ENCODE assay signal across 33 cellular contexts in the genomic region with DNA sequence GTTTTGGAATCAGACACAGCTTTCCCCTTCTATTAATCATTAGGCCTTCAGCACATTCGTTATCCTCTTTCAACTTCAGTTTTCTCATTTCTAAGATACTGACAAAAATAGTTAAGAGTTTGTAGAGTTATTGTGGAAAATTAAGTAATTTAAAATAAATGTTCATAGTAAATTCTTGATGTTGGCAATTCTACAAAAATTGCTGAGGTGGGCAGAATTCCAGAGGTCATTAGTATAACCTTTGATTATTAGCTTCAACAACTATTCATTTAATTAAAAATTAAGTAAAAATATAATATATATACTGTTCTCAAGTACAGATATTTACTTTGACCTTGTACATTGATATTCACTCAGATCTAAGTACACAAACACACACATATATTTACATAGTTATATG. TPM values are rescaled to one million over a fixed set of nuclear protein-coding genes. Genes with fewer than 3 reads are reported as not detected.
"Had no signal": no experiment of that assay in that cellular context is flagged by ENCODE, and none has a peak within 500 bp of the region (broad histone marks: within the 10 kb centered on the region; RNA-seq: fewer than 3 reads in every experiment).

No MANE protein-coding gene starts in this region.

- H3K4me1 ChIP-seq: parathyroid adenoma, psoas muscle, spleen, testis, transverse colon, upper lobe of right lung, uterus had no signal

- H3K4me2 ChIP-seq: smooth muscle cell had no signal

- H3K27me3 Mint-ChIP-seq: naive thymus-derived CD8-positive, alpha-beta T cell; natural killer cell treated with Interleukin-12 subunit alpha and Interleukin-12 subunit beta and Interleukin-15 and Interleukin-18, amount 100 ng/mL, for 72 hours; progenitor cell of endocrine pancreas; stimulated activated memory B cell treated with anti-CD40 and anti-IgM and Interleukin-4, amounts not matched to agents 10 μg/mL and 1 μg/mL and 100 μg/mL, for 72 hours; stimulated activated naive CD8-positive, alpha-beta T cell treated with anti-CD3 and anti-CD28 coated beads, Interleukin-15, amount 100 ng/mL, for 72 hours; type B pancreatic cell had no signal

- H3K27ac Mint-ChIP-seq: naive thymus-derived CD8-positive, alpha-beta T cell; natural killer cell treated with Interleukin-12 subunit alpha and Interleukin-12 subunit beta and Interleukin-15 and Interleukin-18, amount 100 ng/mL, for 72 hours; nephron progenitor cell; progenitor cell of endocrine pancreas; stimulated activated memory B cell treated with anti-CD40 and anti-IgM and Interleukin-4, amounts not matched to agents 10 μg/mL and 1 μg/mL and 100 μg/mL, for 72 hours; stimulated activated naive CD8-positive, alpha-beta T cell treated with anti-CD3 and anti-CD28 coated beads, Interleukin-15, amount 100 ng/mL, for 72 hours had no signal

- H3K4me3 Mint-ChIP-seq: naive thymus-derived CD8-positive, alpha-beta T cell; natural killer cell treated with Interleukin-12 subunit alpha and Interleukin-12 subunit beta and Interleukin-15 and Interleukin-18, amount 100 ng/mL, for 72 hours; nephron progenitor cell; neural crest cell; stimulated activated memory B cell treated with anti-CD40 and anti-IgM and Interleukin-4, amounts not matched to agents 10 μg/mL and 1 μg/mL and 100 μg/mL, for 72 hours; stimulated activated naive CD8-positive, alpha-beta T cell treated with anti-CD3 and anti-CD28 coated beads, Interleukin-15, amount 100 ng/mL, for 72 hours had no signal

- ATAC-seq: naive thymus-derived CD8-positive, alpha-beta T cell; natural killer cell treated with Interleukin-12 subunit alpha and Interleukin-12 subunit beta and Interleukin-15 and Interleukin-18, amount 100 ng/mL, for 72 hours; psoas muscle; right cardiac atrium; sciatic nerve; stimulated activated memory B cell treated with anti-CD40 and anti-IgM and Interleukin-4, amounts not matched to agents 10 μg/mL and 1 μg/mL and 100 μg/mL, for 72 hours; stimulated activated naive CD8-positive, alpha-beta T cell treated with anti-CD3 and anti-CD28 coated beads, Interleukin-15, amount 100 ng/mL, for 72 hours; stimulated activated naive CD8-positive, alpha-beta T cell treated with anti-CD3 and anti-CD28 coated beads, Interleukin-15, Interleukin-2, amounts not matched to agents 100 U/mL and 50 U/mL, for 24 hours; upper lobe of right lung had no signal

- H2AFZ ChIP-seq: parathyroid adenoma had no signal

- H3K36me3 ChIP-seq: neutrophil, ovary, spleen, suprapubic skin, tibial artery, transverse colon, upper lobe of right lung, uterus had no signal

- DNase-seq: naive thymus-derived CD8-positive, alpha-beta T cell; nephron progenitor cell; nucleus accumbens; ovary; posterior cingulate gyrus; psoas muscle; right cardiac atrium; spleen; stimulated activated CD4-positive, alpha-beta T cell treated with anti-CD3 and anti-CD28 coated beads, Interleukin-12 subunit alpha, Interleukin-12 subunit beta, amount 100 ng/mL, for 4 hours; stimulated activated CD4-positive, alpha-beta T cell treated with anti-CD3 and anti-CD28 coated beads, Interleukin-1b, Interleukin-23, amount 100 ng/mL, for 48 hours; stimulated activated CD4-positive, alpha-beta T cell treated with anti-CD3 and anti-CD28 coated beads, Interleukin-4, amount 100 ng/mL, for 1 hour; stimulated activated CD4-positive, alpha-beta T cell treated with anti-CD3 and anti-CD28 coated beads, Interleukin-4, amount 100 ng/mL, for 4 hours; stimulated activated CD8-positive, alpha-beta memory T cell treated with anti-CD3 and anti-CD28 coated beads, Interleukin-4, amount 100 ng/mL, for 48 hours; stimulated activated naive CD4-positive, alpha-beta T cell; stimulated activated naive CD8-positive, alpha-beta T cell treated with anti-CD3 and anti-CD28 coated beads, Interleukin-15, amount 100 ng/mL, for 72 hours; stimulated activated naive CD8-positive, alpha-beta T cell treated with anti-CD3 and anti-CD28 coated beads, Interleukin-15, Interleukin-2, amounts not matched to agents 100 U/mL and 50 U/mL, for 24 hours; substantia nigra; testis; tibial artery; transverse colon; upper lobe of right lung; uterus had no signal

- H3K36me3 Mint-ChIP-seq: naive thymus-derived CD8-positive, alpha-beta T cell; natural killer cell treated with Interleukin-12 subunit alpha and Interleukin-12 subunit beta and Interleukin-15 and Interleukin-18, amount 100 ng/mL, for 72 hours; stimulated activated memory B cell treated with anti-CD40 and anti-IgM and Interleukin-4, amounts not matched to agents 10 μg/mL and 1 μg/mL and 100 μg/mL, for 72 hours; type B pancreatic cell had no signal

- H3K9ac ChIP-seq: parathyroid adenoma had no signal

- H3K79me2 ChIP-seq: parathyroid adenoma had no signal

- H3K9me3 ChIP-seq: neutrophil, ovary, psoas muscle, suprapubic skin, testis, tibial artery, transverse colon, upper lobe of right lung, uterus had no signal

- H3K9me3 Mint-ChIP-seq: nephron progenitor cell; neural crest cell; stimulated activated naive CD8-positive, alpha-beta T cell treated with anti-CD3 and anti-CD28 coated beads, Interleukin-15, amount 100 ng/mL, for 72 hours; type B pancreatic cell had no signal

- H3K27ac ChIP-seq: neutrophil, ovary, parathyroid adenoma, psoas muscle, spleen, suprapubic skin, testis, tibial artery, transverse colon, upper lobe of right lung, uterus had no signal

- H3K4me1 Mint-ChIP-seq: naive thymus-derived CD8-positive, alpha-beta T cell; nephron progenitor cell; neural crest cell; stimulated activated memory B cell treated with anti-CD40 and anti-IgM and Interleukin-4, amounts not matched to agents 10 μg/mL and 1 μg/mL and 100 μg/mL, for 72 hours; stimulated activated naive CD8-positive, alpha-beta T cell treated with anti-CD3 and anti-CD28 coated beads, Interleukin-15, amount 100 ng/mL, for 72 hours had no signal

- H3K4me3 ChIP-seq: ovary, psoas muscle, skin epidermis, smooth muscle cell, spleen, suprapubic skin, testis, tibial artery, transverse colon, upper lobe of right lung, uterus had no signal

- H3K27me3 ChIP-seq: neutrophil, ovary, spleen, suprapubic skin, testis, tibial artery, transverse colon, upper lobe of right lung, uterus had no signal

RNA-seq across cellular contexts. Expression of gene DIO2, which starts 58.5 kb away (rescaled TPM):
- total RNA-seq: naive thymus-derived CD8-positive, alpha-beta T cell; natural killer cell treated with Interleukin-12 subunit alpha and Interleukin-12 subunit beta and Interleukin-15 and Interleukin-18, amount 100 ng/mL, for 72 hours had no signal
- polyA plus RNA-seq: naive thymus-derived CD8-positive, alpha-beta T cell had no signal
